In the genomic region with DNA sequence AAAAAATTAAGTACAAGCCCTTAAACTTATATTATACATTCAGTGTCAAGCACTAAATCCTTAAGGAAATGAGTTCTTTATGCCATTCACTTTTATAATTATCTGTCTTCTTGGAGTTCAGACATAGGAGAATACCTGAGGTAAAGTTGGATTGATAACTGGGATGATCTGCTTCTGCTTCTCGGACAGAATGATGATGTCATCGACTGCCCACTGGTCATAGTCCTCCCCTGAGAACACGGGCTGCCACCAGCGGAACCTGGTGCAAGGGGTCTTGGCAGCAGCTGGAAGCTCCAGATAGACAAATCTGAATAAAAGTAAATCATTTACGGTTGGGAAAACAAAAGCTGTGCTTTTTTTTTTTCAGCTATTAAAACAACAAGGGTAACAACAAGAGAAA, we compare ENCODE assay signal across 19 cellular contexts.
"Had no signal": no experiment of that assay in that cellular context is flagged by ENCODE, and none has a peak within 500 bp of the region (broad histone marks: within the 10 kb centered on the region; RNA-seq: fewer than 3 reads in every experiment).

No MANE protein-coding gene starts in this region.

- H3K36me3 ChIP-seq: brain microvascular endothelial cell had no signal

- H3K4me3 ChIP-seq: cardiac muscle cell had no signal

- H3K36me3 Mint-ChIP-seq: activated naive CD8-positive, alpha-beta T cell treated with anti-CD3 and anti-CD28 coated beads for 36 hours had no signal

- DNase-seq: activated CD4-positive, alpha-beta memory T cell treated with anti-CD3 and anti-CD28 coated beads, Interleukin-2, amount 10 ng/mL, durations not matched to agents 7 days and 5 days; activated CD4-positive, alpha-beta T cell treated with anti-CD3 and anti-CD28 coated beads, Interleukin-2, amount 10 ng/mL, durations not matched to agents 7 days and 5 days; activated CD4-positive, CD25-positive, alpha-beta regulatory T cell; activated gamma-delta T cell; activated naive CD4-positive, alpha-beta T cell treated with anti-CD3 and anti-CD28 coated beads for 36 hours; activated naive CD8-positive, alpha-beta T cell treated with anti-CD3 and anti-CD28 coated beads for 36 hours; activated T-cell treated with anti-CD3 and anti-CD28 coated beads for 4 hours; activated T-cell treated with anti-CD3 and anti-CD28 coated beads, Interleukin-2, amount 50 U/mL, for 48 hours; brain microvascular endothelial cell; NCI-H1092; NCI-H1417 treated with DMSO at 0.1 percent for 48 hours; NCI-H1694; NCI-H2029; NCI-H510A treated with DMSO at 0.1 percent for 48 hours; SIG-M5; T-helper 2 cell; T1000 had no signal

- ATAC-seq: activated T-helper 17 cell treated with anti-CD3 and anti-CD28 coated beads, Interleukin-2, amount 50 U/mL, for 72 hours had no signal

- H3K27ac Mint-ChIP-seq: activated CD4-positive, alpha-beta memory T cell treated with anti-CD3 and anti-CD28 coated beads, Interleukin-2, amount 10 ng/mL, durations not matched to agents 7 days and 5 days; activated CD4-positive, alpha-beta T cell treated with anti-CD3 and anti-CD28 coated beads, Interleukin-2, amount 10 ng/mL, durations not matched to agents 7 days and 5 days; activated naive CD4-positive, alpha-beta T cell treated with anti-CD3 and anti-CD28 coated beads for 36 hours; activated naive CD8-positive, alpha-beta T cell treated with anti-CD3 and anti-CD28 coated beads for 36 hours; activated T-helper 17 cell treated with anti-CD3 and anti-CD28 coated beads, Interleukin-2, amount 50 U/mL, for 72 hours had no signal

- H3K4me3 Mint-ChIP-seq: activated CD4-positive, alpha-beta memory T cell treated with anti-CD3 and anti-CD28 coated beads, Interleukin-2, amount 10 ng/mL, durations not matched to agents 7 days and 5 days; activated CD4-positive, alpha-beta T cell treated with anti-CD3 and anti-CD28 coated beads, Interleukin-2, amount 10 ng/mL, durations not matched to agents 7 days and 5 days; activated naive CD4-positive, alpha-beta T cell treated with anti-CD3 and anti-CD28 coated beads for 36 hours; activated naive CD8-positive, alpha-beta T cell treated with anti-CD3 and anti-CD28 coated beads for 36 hours; activated T-helper 17 cell treated with anti-CD3 and anti-CD28 coated beads, Interleukin-2, amount 50 U/mL, for 72 hours had no signal

- H3K27me3 ChIP-seq: brain microvascular endothelial cell, cardiac muscle cell had no signal

- H3K9me3 Mint-ChIP-seq: activated CD4-positive, alpha-beta memory T cell treated with anti-CD3 and anti-CD28 coated beads, Interleukin-2, amount 10 ng/mL, durations not matched to agents 7 days and 5 days; activated CD4-positive, alpha-beta T cell treated with anti-CD3 and anti-CD28 coated beads, Interleukin-2, amount 10 ng/mL, durations not matched to agents 7 days and 5 days; activated naive CD4-positive, alpha-beta T cell treated with anti-CD3 and anti-CD28 coated beads for 36 hours; activated naive CD8-positive, alpha-beta T cell treated with anti-CD3 and anti-CD28 coated beads for 36 hours; activated T-helper 17 cell treated with anti-CD3 and anti-CD28 coated beads, Interleukin-2, amount 50 U/mL, for 72 hours had no signal

- H3K27ac ChIP-seq: brain microvascular endothelial cell, cardiac muscle cell had no signal

- H3K4me1 Mint-ChIP-seq: activated CD4-positive, alpha-beta memory T cell treated with anti-CD3 and anti-CD28 coated beads, Interleukin-2, amount 10 ng/mL, durations not matched to agents 7 days and 5 days; activated CD4-positive, alpha-beta T cell treated with anti-CD3 and anti-CD28 coated beads, Interleukin-2, amount 10 ng/mL, durations not matched to agents 7 days and 5 days; activated naive CD8-positive, alpha-beta T cell treated with anti-CD3 and anti-CD28 coated beads for 36 hours; activated T-helper 17 cell treated with anti-CD3 and anti-CD28 coated beads, Interleukin-2, amount 50 U/mL, for 72 hours had no signal
